Comparison of ENCODE assay signal across 8 cellular contexts in the genomic region with DNA sequence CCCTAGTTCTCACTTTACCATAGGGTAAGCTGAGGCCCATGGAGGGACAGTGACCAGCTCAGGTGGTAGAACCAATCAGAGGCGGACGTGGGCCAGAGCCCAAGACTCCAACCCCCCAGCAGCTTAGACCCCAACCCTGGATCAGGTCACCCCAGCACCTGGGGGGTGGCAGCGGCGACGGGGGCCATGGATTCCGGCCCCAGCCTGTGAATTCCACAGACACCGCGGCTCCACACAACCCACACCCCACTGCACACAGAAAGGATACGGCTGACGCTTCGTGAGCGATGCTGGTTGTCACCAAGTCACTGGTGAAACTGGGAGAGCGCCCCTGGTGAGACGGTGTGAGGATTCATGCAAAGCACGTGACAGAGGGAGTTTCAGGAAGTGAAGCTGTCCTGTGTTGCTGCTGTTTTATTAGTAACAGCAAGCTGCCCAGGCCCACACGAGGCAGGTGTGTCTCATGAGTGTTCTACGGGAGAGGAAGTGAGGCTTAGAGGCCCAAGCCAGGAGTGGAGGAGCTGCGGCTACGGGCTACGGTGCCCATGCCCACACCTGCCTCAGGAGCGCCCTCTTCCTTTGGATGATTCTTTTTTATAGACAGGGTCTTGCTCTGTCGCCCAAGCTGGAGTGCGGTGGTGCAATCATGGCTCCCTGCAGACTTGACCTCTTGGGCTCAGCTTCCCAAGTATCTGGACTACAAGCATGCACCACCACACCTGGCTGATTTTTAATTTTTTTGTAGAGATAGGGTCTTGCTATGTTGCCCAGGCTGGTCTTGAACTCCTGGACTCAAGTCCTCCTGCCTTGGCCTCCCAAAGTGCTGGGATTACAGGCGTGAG. TPM values are rescaled to one million over a fixed set of nuclear protein-coding genes. Genes with fewer than 3 reads are reported as not detected.
DNase-seq lines count a peak whose midpoint lies in the region; ATAC-seq and TF ChIP-seq lines count a peak whose summit lies in the region.
"Not testable (repeated sequence)": the region's sequence is repeated elsewhere in the genome, so short reads cannot be mapped to it uniquely, and the experiment has no call there.

No MANE protein-coding gene starts in this region.

- not testable (repeated sequence) for H2AK5ac ChIP-seq in H9 (ENCODE audit: insufficient read length, low read length); trophoblast cell (ENCODE audit: low read length)

- not testable (repeated sequence) for H3K4me3 Mint-ChIP-seq in H9

- not testable (repeated sequence) for H4K12ac ChIP-seq in trophoblast cell (ENCODE audit: low read depth, low read length)

- not testable (repeated sequence) for H3K4me3 ChIP-seq in trophoblast cell (ENCODE audit: low read depth, low read length); transverse colon

- no CpG with 5 or more reads among the region's 24 CpGs for WGBS in H9 (ENCODE audit: extremely low coverage, insufficient read length, low lambda C conversion rate)
- no CpG with 5 or more reads among the region's 24 CpGs for WGBS in trophoblast cell (ENCODE audit: extremely low coverage, insufficient coverage, insufficient read length)
- 38% methylated on average over 16 of the region's 24 CpGs; no CpG with 5 or more reads in 1 of the 2 donors for WGBS in transverse colon (ENCODE audit: low coverage in 1 of 2), 2 donors

- H3K56ac ChIP-seq in H9 (ENCODE audit: insufficient read length, low read depth, low read length) = not testable (repeated sequence)

- H3K18ac ChIP-seq in H9 (ENCODE audit: insufficient read length, low read depth, low read length); trophoblast cell (ENCODE audit: low read length): not testable (repeated sequence)

- H3K9me3 ChIP-seq in H9 (ENCODE audit: control insufficient read depth, low read depth, low read length); trophoblast cell (ENCODE audit: insufficient read depth, low read depth, low read length); transverse colon: not testable (repeated sequence)

- H3K79me2 ChIP-seq in H9 (ENCODE audit: insufficient read depth, low read length); trophoblast cell (ENCODE audit: control insufficient read depth, insufficient read depth, low read length, poor library complexity): not testable (repeated sequence)

- H3K14ac ChIP-seq in H9 (ENCODE audit: insufficient read depth, low read length); trophoblast cell (ENCODE audit: low read length): not testable (repeated sequence)

- not testable (repeated sequence) for H2BK120ac ChIP-seq in H9 (ENCODE audit: low read depth, low read length, poor library complexity, severe bottlenecking); trophoblast cell (ENCODE audit: insufficient read depth, low read length, poor library complexity)

- not testable (repeated sequence) for H4K8ac ChIP-seq in H9 (replicated peaks; ENCODE audit: insufficient read length, low read depth, low read length); trophoblast cell (ENCODE audit: low read depth, low read length)

- H3K27me3 ChIP-seq in H9 (ENCODE audit: insufficient read depth, low read length); trophoblast cell (ENCODE audit: insufficient read depth, low read length); transverse colon: not testable (repeated sequence)

- H4K20me1 ChIP-seq in H9 (ENCODE audit: control insufficient read depth, insufficient read depth, insufficient read length) = not testable (repeated sequence)

- H2BK20ac ChIP-seq in H9 (ENCODE audit: low read depth, low read length, poor library complexity, severe bottlenecking) = not testable (repeated sequence)

- H3K4ac ChIP-seq in H9 (ENCODE audit: low read depth, low read length); trophoblast cell (ENCODE audit: low read depth, low read length): not testable (repeated sequence)

- H3K27me3 Mint-ChIP-seq in H9 (ENCODE audit: low read depth) = peaks cover 32% of the 10 kb centered on the region

- not testable (repeated sequence) for H3K4me1 Mint-ChIP-seq in H9

- not testable (repeated sequence) for H4K5ac ChIP-seq in H9 (ENCODE audit: insufficient read length, low read depth, low read length)

- not testable (repeated sequence) for H3K9ac ChIP-seq in H9 (ENCODE audit: extremely low read depth, insufficient read length, low read length); trophoblast cell (ENCODE audit: low read length)

- H3K4me2 ChIP-seq in H9 (ENCODE audit: insufficient read depth, insufficient read length, low read length); trophoblast cell (ENCODE audit: low read length): not testable (repeated sequence)

- in situ Hi-C loops in KBM-7 (cut with MboI; ENCODE audit: low pct_unique_long_range_greater_than_20kb, low sequenced_read_pairs) (loop anchor here (25.0 kb wide), 1 partner anchor 170 kb away; no protein-coding TSS in a partner anchor), transverse colon (cut with MboI; ENCODE audit: low pct_ligation_motif_present in 1 of 4, low pct_unique_long_range_greater_than_20kb in 1 of 4, low sequenced_read_pairs in 3 of 4) (loop anchor here in 3 of 4 donors (5.0 to 10.0 kb wide), 2 partner anchors 155 to 157 kb away; no protein-coding TSS in a partner anchor)

- H3T11ph ChIP-seq in H9 (ENCODE audit: low read length) = not testable (repeated sequence)

- not testable (repeated sequence) for H2BK12ac ChIP-seq in H9 (ENCODE audit: insufficient read length, low read depth, low read length)
- peak overlapping the region; percentile 30 for H2BK12ac ChIP-seq in trophoblast cell (ENCODE audit: low read length)

- not testable (repeated sequence) for H4K91ac ChIP-seq in H9 (ENCODE audit: insufficient read length, low read depth, low read length); trophoblast cell (ENCODE audit: low read depth, low read length)

- not testable (repeated sequence) for H2AFZ ChIP-seq in H9 (ENCODE audit: low read length); trophoblast cell (ENCODE audit: insufficient read depth, low read length, poor library complexity)

- H3K9me3 Mint-ChIP-seq in H9 = not testable (repeated sequence)

- H3K27ac ChIP-seq in H9 (ENCODE audit: insufficient read length, low read depth, low read length); trophoblast cell (ENCODE audit: low read depth, low read length): not testable (repeated sequence)
- peak overlapping the region; percentile 84 to 90 (median 86) for H3K27ac ChIP-seq in transverse colon

- H3K4me1 ChIP-seq in H9 (ENCODE audit: insufficient read depth, low read length); trophoblast cell (ENCODE audit: control insufficient read depth in 1 of 2, insufficient read depth in 2 of 2, low read length in 2 of 2): not testable (repeated sequence)
- H3K4me1 ChIP-seq in transverse colon = peaks cover 9 to 29% (median 26%) of the 10 kb centered on the region in 4 donors

- ATAC-seq in GM18499 (IDR thresholded peaks at IDR 0.05; ENCODE audit: insufficient read depth, unreplicated experiment) = peak; percentile 83

- TF ChIP-seq EP300 in transverse colon (IDR thresholded peaks at IDR 0.05; ENCODE audit: low read depth) = not testable (repeated sequence)

- not testable (repeated sequence) for TF ChIP-seq POLR2A in erythroblast (IDR thresholded peaks at IDR 0.05; ENCODE audit: low read length)
- TF ChIP-seq POLR2A in transverse colon (IDR thresholded peaks at IDR 0.05) = peak; percentile 80

- not testable (repeated sequence) for H2BK15ac ChIP-seq in H9 (ENCODE audit: low read depth, low read length)

- H2BK5ac ChIP-seq in H9 (ENCODE audit: insufficient read length, low read length); trophoblast cell (ENCODE audit: low read depth, low read length, poor library complexity): not testable (repeated sequence)

- H3K23me2 ChIP-seq in H9 (ENCODE audit: insufficient read length, low read depth, low read length, poor library complexity, severe bottlenecking) = not testable (repeated sequence)

- not testable (repeated sequence) for H3K36me3 ChIP-seq in trophoblast cell (ENCODE audit: control insufficient read depth in 1 of 2, insufficient read depth in 2 of 2, low read length in 2 of 2); transverse colon

- peak; percentile 47; the same call in 2 of the 3 replicates for TF ChIP-seq CTCF in H9 (conservative IDR thresholded peaks at IDR 0.05)
- TF ChIP-seq CTCF in transverse colon (IDR thresholded peaks at IDR 0.05) = peak in 3 of 5 experiments; percentile 4 to 35 (median 25)

- not testable (repeated sequence) for H3K36me3 Mint-ChIP-seq in H9 (ENCODE audit: insufficient read depth in 1 of 3, low read depth in 3 of 3)

- intact Hi-C loops in transverse colon (cut with DNase I; ENCODE audit: low total_unique reads) = loop anchor here (2.0 to 5.0 kb wide), 2 partner anchors 85 to 155 kb away; partner anchors contain the start of gene MYCL

- H3K79me1 ChIP-seq in H9 (ENCODE audit: insufficient read depth, low read depth, low read length, poor library complexity, severe bottlenecking); trophoblast cell (ENCODE audit: low read length): not testable (repeated sequence)

- not testable (repeated sequence) for H3K23ac ChIP-seq in H9 (ENCODE audit: insufficient read length, low read depth, low read length); trophoblast cell (ENCODE audit: low read length)

- H3K27ac Mint-ChIP-seq in H9 = not testable (repeated sequence)

- peak; percentile 58 for DNase-seq in H9
- DNase-seq in KBM-7 = peak; percentile 78
- DNase-seq in RPMI8226 = peak; percentile 99
- peak; percentile 28 for DNase-seq in activated CD8-positive, alpha-beta memory T cell treated with anti-CD3 and anti-CD28 coated beads, Interleukin-2, amount 50 U/mL, for 1 hour (ENCODE audit: extremely low read depth)
- DNase-seq in erythroblast (lab: John Stamatoyannopoulos, UW) = peak; percentile 35 to 36
- peak; percentile 85 to 88 for DNase-seq in trophoblast cell
- peak; percentile 91 for DNase-seq in transverse colon

RNA-seq across cellular contexts. Expression of gene BMP8B, which starts 28.6 kb away (rescaled TPM):
- total RNA-seq in H9 (2021) (0.33 and 0.42 TPM in 2 replicates), transverse colon (10 to 100 TPM in 3 of 4 donors, 1 to 10 TPM in 1; 1.2 to 27.2 (median 17.4) TPM)
- 0.01 TPM in 2 replicates for polyA plus RNA-seq in trophoblast cell (2013)

RNA-seq across cellular contexts. Expression of gene OXCT2, which starts 46.2 kb away (rescaled TPM):
- total RNA-seq in H9 (2021) (3.7 and 4.3 TPM in 2 replicates), transverse colon (10 to 100 TPM in 1 of 4 donors, 1 to 10 TPM in 2, under 1 TPM in 1; 0.40 to 10.8 (median 6.2) TPM)
- 0.15 and 0.18 TPM in 2 replicates for polyA plus RNA-seq in trophoblast cell (2013)

Comparison
In these comparisons a context has a peak if more than half of its experiments do, and no peak if none do; other contexts are left out.
1. DNase-seq: peak in every context shown above with its lines; median percentile 99 in RPMI8226; 91 in transverse colon; 86 in trophoblast cell; 78 in KBM-7; 58 in H9; 36 in erythroblast; 28 in activated CD8-positive, alpha-beta memory T cell treated with anti-CD3 and anti-CD28 coated beads, Interleukin-2, amount 50 U/mL, for 1 hour.